Comparison of ENCODE assay signal across 14 cellular contexts in the genomic region with DNA sequence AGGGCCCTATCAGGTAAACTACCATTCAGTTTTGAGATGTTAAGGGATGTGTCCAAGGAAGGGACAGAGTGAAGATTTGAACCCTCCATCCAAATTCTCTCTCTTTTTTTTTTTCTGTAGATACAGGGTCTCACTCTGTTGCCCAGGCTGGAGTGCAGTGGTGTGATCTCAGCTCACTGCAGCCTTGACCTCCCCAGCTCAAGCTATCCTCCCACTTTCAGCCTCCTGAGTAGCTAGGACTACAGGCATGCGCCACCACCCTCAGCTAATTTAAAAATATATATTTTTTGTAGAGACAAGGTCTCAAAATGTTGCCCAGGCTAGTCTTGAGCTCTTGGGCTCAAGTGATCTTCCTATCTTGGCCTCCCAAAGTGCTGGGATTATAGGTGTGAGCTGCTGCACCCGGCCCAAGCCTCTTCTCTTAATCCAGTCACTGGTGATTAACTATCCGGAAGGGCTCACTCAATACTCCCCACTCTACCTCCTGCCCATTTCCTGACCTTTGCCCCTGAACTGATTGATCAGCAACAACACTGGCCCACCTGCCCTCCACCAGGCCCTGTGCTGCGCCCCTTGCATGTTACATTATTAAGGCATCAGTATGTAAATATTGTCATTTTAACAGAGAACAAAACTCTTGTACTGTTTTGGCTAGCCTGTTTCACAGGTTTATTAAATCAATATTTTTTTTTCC.
DNase-seq lines count a peak whose midpoint lies in the region; TF ChIP-seq lines count a peak whose summit lies in the region.
"Had no signal": no experiment of that assay in that cellular context is flagged by ENCODE, and none has a peak within 500 bp of the region (broad histone marks: within the 10 kb centered on the region; RNA-seq: fewer than 3 reads in every experiment).

No MANE protein-coding gene starts in this region.

- H2BK120ac ChIP-seq in mesendoderm (ENCODE audit: low read depth, low read length), result no peak overlapping the region

- no peak for TF ChIP-seq CTCF in WERI-Rb-1 (IDR thresholded peaks at IDR 0.05; ENCODE audit: low read depth, low read length)
- TF ChIP-seq CTCF in type B pancreatic cell (conservative IDR thresholded peaks at IDR 0.05), result no peak

- no peak overlapping the region for H3K4ac ChIP-seq in mesendoderm (ENCODE audit: low read depth, low read length)

- H3K4me1 ChIP-seq in mesendoderm (ENCODE audit: control insufficient read depth, low read depth, low read length), result peaks cover 10% of the 10 kb centered on the region
- H3K4me1 ChIP-seq: BLaER1, Peyer's patch had no signal

- no peaks in the 10 kb centered on the region for H3K9me3 ChIP-seq in WERI-Rb-1 (ENCODE audit: severe bottlenecking)
- H3K9me3 ChIP-seq: BLaER1, Peyer's patch had no signal

- H2BK5ac ChIP-seq in mesendoderm (ENCODE audit: low read length), result no peak overlapping the region

- H3K79me1 ChIP-seq in mesendoderm (ENCODE audit: low read length), result no peaks in the 10 kb centered on the region

- no peak overlapping the region for H3K23ac ChIP-seq in mesendoderm (ENCODE audit: low read length)

- peak; percentile 50 for DNase-seq in NCI-H82 (lab: John Stamatoyannopoulos, UW)
- DNase-seq in NCI-H82 treated with DMSO at 0.1 percent for 48 hours (lab: John Stamatoyannopoulos, UW; ENCODE audit: unreplicated experiment), result no peak
- peak; percentile 56 for DNase-seq in WERI-Rb-1
- peak; percentile 55 for DNase-seq in mesendoderm
- no peak for DNase-seq in type B pancreatic cell (ENCODE audit: extremely low spot score, unreplicated experiment)
- DNase-seq in stimulated activated CD4-positive, alpha-beta T cell treated with anti-CD3 and anti-CD28 coated beads, Interleukin-1b, Interleukin-23, amount 100 ng/mL, for 48 hours, result no peak
- no peak for DNase-seq in NOMO-1 (lab: John Stamatoyannopoulos, UW; ENCODE audit: unreplicated experiment in 2 of 2)
- no peak for DNase-seq in cerebellum (ENCODE audit: low spot score)
- DNase-seq: NCI-H2081, NCI-H510A treated with DMSO at 0.1 percent for 48 hours, Peyer's patch, SHP77 had no signal

- peaks cover 3% of the 10 kb centered on the region for H3K36me3 Mint-ChIP-seq in type B pancreatic cell

- H3K36me3 ChIP-seq in WERI-Rb-1 (no peaks in the 10 kb centered on the region), mesendoderm (ENCODE audit: control insufficient read depth, insufficient read depth, low read length) (no peaks in the 10 kb centered on the region)
- H3K36me3 ChIP-seq: BLaER1, Peyer's patch had no signal

- H3K4me3 Mint-ChIP-seq in type B pancreatic cell, result peak overlapping the region; percentile 13

- H3K9ac ChIP-seq in mesendoderm (ENCODE audit: low read length), result no peak overlapping the region
- H3K9ac ChIP-seq: BLaER1 had no signal

- H3K4me2 ChIP-seq in mesendoderm (ENCODE audit: low read length), result no peak overlapping the region
- H3K4me2 ChIP-seq: BLaER1 had no signal

- H4K5ac ChIP-seq in mesendoderm (ENCODE audit: low read length), result no peak overlapping the region

- no peak overlapping the region for H2AK5ac ChIP-seq in mesendoderm (ENCODE audit: low read length)

- WGBS in mesendoderm (ENCODE audit: extremely low coverage, insufficient coverage, low lambda C conversion rate), result no CpG with 5 or more reads among the region's 4 CpGs

- H3K4me3 ChIP-seq in WERI-Rb-1 (ENCODE audit: low read depth, low read length) (no peak overlapping the region), mesendoderm (ENCODE audit: low read length) (no peak overlapping the region)
- H3K4me3 ChIP-seq: BLaER1, Peyer's patch had no signal

- no peaks in the 10 kb centered on the region for H3K27me3 Mint-ChIP-seq in type B pancreatic cell

- H3K27ac Mint-ChIP-seq in type B pancreatic cell, result peak overlapping the region; percentile 78

- no peak overlapping the region for H4K8ac ChIP-seq in mesendoderm (ENCODE audit: low read depth, low read length)

- H3K56ac ChIP-seq in mesendoderm (ENCODE audit: low read length), result no peak overlapping the region

- H3K9me3 Mint-ChIP-seq in type B pancreatic cell, result no peaks in the 10 kb centered on the region

- no peaks in the 10 kb centered on the region for H3K79me2 ChIP-seq in mesendoderm (ENCODE audit: control insufficient read depth, insufficient read depth, low read length)

- H3K27ac ChIP-seq in WERI-Rb-1 (no peak overlapping the region), mesendoderm (ENCODE audit: low read depth, low read length) (no peak overlapping the region)
- H3K27ac ChIP-seq: 22Rv1, BLaER1, Peyer's patch had no signal

- no peak overlapping the region for H2BK15ac ChIP-seq in mesendoderm (replicated peaks; ENCODE audit: low read depth)

- peaks cover 23% of the 10 kb centered on the region for H3K4me1 Mint-ChIP-seq in type B pancreatic cell (ENCODE audit: unreplicated experiment)

- H3K18ac ChIP-seq in mesendoderm (ENCODE audit: low read length), result no peak overlapping the region

- H3K27me3 ChIP-seq in WERI-Rb-1 (ENCODE audit: insufficient read depth, low read depth, severe bottlenecking) (no peaks in the 10 kb centered on the region), mesendoderm (ENCODE audit: insufficient read depth, low read length, poor library complexity) (no peaks in the 10 kb centered on the region)
- H3K27me3 ChIP-seq: BLaER1, Peyer's patch had no signal

Comparison
In these comparisons a context has a peak if more than half of its experiments do, and no peak if none do; other contexts are left out.
1. DNase-seq: peak in NCI-H82 (single experiment), WERI-Rb-1 (single experiment) and mesendoderm (single experiment); none in NCI-H82 treated with DMSO at 0.1 percent for 48 hours (single experiment), type B pancreatic cell (single experiment), stimulated activated CD4-positive, alpha-beta T cell treated with anti-CD3 and anti-CD28 coated beads, Interleukin-1b, Interleukin-23, amount 100 ng/mL, for 48 hours (single experiment), NOMO-1 (0 of 2) and cerebellum (single experiment).